Comparison of ENCODE assay signal across 24 cellular contexts in the genomic region with DNA sequence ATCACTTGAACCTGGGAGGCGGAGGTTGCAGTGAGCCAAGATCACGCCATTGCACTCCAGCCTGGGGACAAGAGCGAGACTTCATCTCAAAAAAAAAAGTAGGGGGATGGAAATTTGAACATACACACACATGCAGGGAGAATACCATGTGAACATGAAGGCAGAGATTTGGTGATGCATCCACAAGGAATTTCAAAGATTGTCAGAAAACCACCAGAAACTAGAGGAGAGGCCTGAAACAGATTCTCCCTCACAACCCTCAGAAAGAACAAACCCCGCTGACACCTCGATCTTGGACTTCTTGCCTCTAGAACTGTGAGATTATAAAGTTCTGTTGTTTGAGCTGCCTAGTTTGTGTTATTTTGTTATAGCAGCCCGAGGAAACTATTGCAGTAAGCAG.
"Had no signal": no experiment of that assay in that cellular context is flagged by ENCODE, and none has a peak within 500 bp of the region (broad histone marks: within the 10 kb centered on the region; RNA-seq: fewer than 3 reads in every experiment).

No MANE protein-coding gene starts in this region.

- H3K27ac ChIP-seq: cardiac muscle cell, Peyer's patch had no signal

- H3K4me1 ChIP-seq: Peyer's patch had no signal

- H3K36me3 ChIP-seq: cardiac muscle cell, MG63, Peyer's patch had no signal

- ATAC-seq: activated CD8-positive, alpha-beta memory T cell treated with anti-CD3 and anti-CD28 coated beads, Interleukin-2, amount 10 ng/mL, durations not matched to agents 7 days and 5 days; activated naive CD4-positive, alpha-beta T cell treated with anti-CD3 and anti-CD28 coated beads, Interleukin-2, amount 50 U/mL, for 72 hours; activated naive CD8-positive, alpha-beta T cell treated with anti-CD3 and anti-CD28 coated beads, Interleukin-2, amount 50 U/mL, for 24 hours; WTC11 had no signal

- H3K9me3 ChIP-seq: MG63, Peyer's patch had no signal

- H3K27me3 ChIP-seq: cardiac muscle cell, MG63, Peyer's patch had no signal

- H3K4me3 ChIP-seq: cardiac muscle cell, MG63, Peyer's patch had no signal

- DNase-seq: activated CD4-positive, alpha-beta T cell treated with anti-CD3 and anti-CD28 coated beads for 1 hour; activated CD4-positive, alpha-beta T cell treated with anti-CD3 and anti-CD28 coated beads, Interleukin-2, amount 10 ng/mL, durations not matched to agents 24 days and 14 days; activated CD4-positive, alpha-beta T cell treated with anti-CD3 and anti-CD28 coated beads, Interleukin-2, amount 50 U/mL, for 48 hours; activated CD8-positive, alpha-beta memory T cell treated with anti-CD3 and anti-CD28 coated beads, Interleukin-2, amount 10 ng/mL, durations not matched to agents 7 days and 5 days; activated effector memory CD4-positive, alpha-beta T cell treated with Interleukin-2 at 50 U/mL for 16 hours; activated naive CD4-positive, alpha-beta T cell treated with Interleukin-2 at 50 U/mL for 16 hours; activated naive CD8-positive, alpha-beta T cell treated with anti-CD3 and anti-CD28 coated beads, Interleukin-2, amount 50 U/mL, for 24 hours; activated T-cell treated with anti-CD3 and anti-CD28 coated beads, Interleukin-2, amount 50 U/mL, for 24 hours; amygdala; cerebellar nuclear complex; KG1; MG63; MV-4-11; NCI-H1092 treated with DMSO at 0.1 percent for 48 hours; NCI-H1417 treated with DMSO at 0.1 percent for 48 hours; NCI-H1694; NCI-H2029; NCI-H345; NCI-H510A; Peyer's patch; SHP77 treated with DMSO at 0.1 percent for 48 hours had no signal
